Comparison of ENCODE assay signal across 8 cellular contexts in genomic region chr6:107490568-107491058, GRCh38. TPM values are rescaled to one million over a fixed set of nuclear protein-coding genes. Genes with fewer than 3 reads are reported as not detected.
DNase-seq lines count a peak whose midpoint lies in the region; ATAC-seq and TF ChIP-seq lines count a peak whose summit lies in the region.

No MANE protein-coding gene starts in this region.

- H3K9me3 Mint-ChIP-seq in neural progenitor cell, result peaks cover 3% of the 10 kb centered on the region

- peaks cover 18% of the 10 kb centered on the region for H3K27me3 Mint-ChIP-seq in neural progenitor cell (ENCODE audit: insufficient read depth, low read depth)

- H3K4me2 ChIP-seq in PC-9, result peak overlapping the region; percentile 98
- H3K4me2 ChIP-seq in neural progenitor cell, result peak overlapping the region; percentile 95

- H3K27ac Mint-ChIP-seq in neural progenitor cell, result no peak overlapping the region

- ATAC-seq in GM21737 (IDR thresholded peaks at IDR 0.05; ENCODE audit: unreplicated experiment), result no peak

- peaks cover 5% of the 10 kb centered on the region; the same call in 1 of the 2 replicates for H3K4me1 ChIP-seq in PC-9 (replicated peaks; ENCODE audit: insufficient read depth)
- H3K4me1 ChIP-seq in neural progenitor cell, result peaks cover 37% of the 10 kb centered on the region

- DNase-seq in GM13977 (ENCODE audit: low spot score), result peak; percentile 44
- DNase-seq in PC-9, result no peak
- DNase-seq in epithelial cell of proximal tubule (ENCODE audit: low read depth), result no peak
- DNase-seq in neural progenitor cell (ENCODE audit: low spot score), result no peak
- no peak for DNase-seq in NCI-H2171 treated with DMSO at 0.1 percent for 48 hours (lab: John Stamatoyannopoulos, UW)
- no peak for DNase-seq in OCI-M2 (lab: John Stamatoyannopoulos, UW; ENCODE audit: unreplicated experiment)
- no peak for DNase-seq in GM13976 (ENCODE audit: low spot score)

- H3K27ac ChIP-seq in PC-9, result no peak overlapping the region
- peak overlapping the region; percentile 42 for H3K27ac ChIP-seq in neural progenitor cell

- H4K20me1 ChIP-seq in PC-9 (ENCODE audit: insufficient read depth) (no peaks in the 10 kb centered on the region), neural progenitor cell (ENCODE audit: low read depth) (peaks cover 14% of the 10 kb centered on the region)

- H3K36me3 Mint-ChIP-seq in neural progenitor cell, result no peaks in the 10 kb centered on the region

- H3K36me3 ChIP-seq in PC-9 (ENCODE audit: low read depth) (no peaks in the 10 kb centered on the region), neural progenitor cell (no peaks in the 10 kb centered on the region)

- POLR2A ChIA-PET in PC-9 (lab: Charles Lee; ENCODE audit: unreplicated experiment), result no interaction called here

- H3K9me2 ChIP-seq in PC-9 (ENCODE audit: insufficient read depth), result no peaks in the 10 kb centered on the region

- intact Hi-C loops in PC-9 (cut with micrococcal nuclease; ENCODE audit: unreplicated experiment), result loop anchor here (1.0 kb wide), 1 partner anchor 185 kb away; no protein-coding TSS in a partner anchor

- no peak for TF ChIP-seq CTCF in GM13977 (IDR thresholded peaks at IDR 0.05; ENCODE audit: extremely low read depth, insufficient read depth, missing control alignments)
- TF ChIP-seq CTCF in PC-9 (conservative IDR thresholded peaks at IDR 0.05), result no peak
- TF ChIP-seq CTCF in epithelial cell of proximal tubule (conservative IDR thresholded peaks at IDR 0.05; ENCODE audit: low read depth, low read length), result no peak
- no peak for TF ChIP-seq CTCF in neural progenitor cell (IDR thresholded peaks at IDR 0.05)
- TF ChIP-seq CTCF in GM13976 (IDR thresholded peaks at IDR 0.05; ENCODE audit: borderline replicate concordance, control extremely low read depth, extremely low read depth, insufficient read depth, missing control alignments), result no peak

- H3K4me3 ChIP-seq in PC-9 (peak overlapping the region; percentile 58), epithelial cell of proximal tubule (ENCODE audit: low read depth, low read length) (peak overlapping the region; percentile 78), neural progenitor cell (peak overlapping the region; percentile 86)

- H2AFZ ChIP-seq in PC-9 (peak overlapping the region; percentile 79), neural progenitor cell (replicated peaks) (peak overlapping the region; percentile 40)

- H3K9me3 ChIP-seq in PC-9 (ENCODE audit: insufficient read depth, low read depth) (no peaks in the 10 kb centered on the region), neural progenitor cell (ENCODE audit: low read depth) (no peaks in the 10 kb centered on the region)

- H3F3A ChIP-seq in PC-9 (ENCODE audit: insufficient read depth, low read depth) (no peaks in the 10 kb centered on the region), neural progenitor cell (ENCODE audit: low read depth) (peaks cover 48% of the 10 kb centered on the region)

- H3K4me1 Mint-ChIP-seq in neural progenitor cell, result peaks cover 19% of the 10 kb centered on the region

- CTCF ChIA-PET in PC-9 (lab: Charles Lee), result no interaction called here

- no TSS peak for BruUV-seq in PC-9 (replicated peaks; lab: Mats Ljungman, UMichigan)

- H3K27me3 ChIP-seq in PC-9 (ENCODE audit: insufficient read depth, low read depth) (peaks cover 35% of the 10 kb centered on the region), neural progenitor cell (peaks cover 28% of the 10 kb centered on the region)

- no peak overlapping the region for H3K4me3 Mint-ChIP-seq in neural progenitor cell

- in situ Hi-C loops in GM13977 (cut with MboI; ENCODE audit: low pct_unique_long_range_greater_than_20kb, low sequenced_read_pairs, unreplicated experiment) (no loop called here), GM13976 (cut with MboI; ENCODE audit: low sequenced_read_pairs, unreplicated experiment) (no loop called here)

- H3K79me2 ChIP-seq in PC-9 (ENCODE audit: low read depth) (no peaks in the 10 kb centered on the region), neural progenitor cell (ENCODE audit: low read depth) (peaks cover 52% of the 10 kb centered on the region)

- peak overlapping the region; percentile 18 for H3K9ac ChIP-seq in neural progenitor cell

RNA-seq across cellular contexts. Expression of gene SOBP, which starts 0.7 kb away (rescaled TPM):
- total RNA-seq in PC-9 (2021) (0.22 TPM in 1 of 2 replicates, not detected in the other), epithelial cell of proximal tubule (1.6 and 2.5 TPM in 2 replicates), neural progenitor cell (ENCODE audit: low replicate concordance) (11.0 and 12.6 TPM in 2 replicates)

RNA-seq across cellular contexts. Expression of gene PDSS2, which starts 31.2 kb away (rescaled TPM):
- 17.2 and 17.8 TPM in 2 replicates for total RNA-seq in PC-9 (2021)
- 6.9 and 7.4 TPM in 2 replicates for total RNA-seq in epithelial cell of proximal tubule
- total RNA-seq in neural progenitor cell (ENCODE audit: low replicate concordance), result 11.6 and 14.9 TPM in 2 replicates
